In genomic region chr6:131779304-131779703, GRCh38 we compare ENCODE assay signal across 16 cellular contexts.
"Had no signal": no experiment of that assay in that cellular context is flagged by ENCODE, and none has a peak within 500 bp of the region (broad histone marks: within the 10 kb centered on the region; RNA-seq: fewer than 3 reads in every experiment).

No MANE protein-coding gene starts in this region.

- H3K4me3 ChIP-seq: heart left ventricle, stomach, upper lobe of left lung, uterus had no signal

- H3K27me3 ChIP-seq: heart left ventricle, stomach, upper lobe of left lung, uterus had no signal

- H3K4me1 Mint-ChIP-seq: naive B cell, nephron progenitor cell had no signal

- H3K9me3 Mint-ChIP-seq: nephron progenitor cell had no signal

- ATAC-seq: esophagus mucosa, heart left ventricle, left colon had no signal

- DNase-seq: effector memory CD4-positive, alpha-beta T cell; heart left ventricle; hippocampal formation; left colon; mesendoderm; naive B cell; nephron progenitor cell; posterior cingulate gyrus; small intestine; stimulated activated CD4-positive, alpha-beta T cell treated with anti-CD3 and anti-CD28 coated beads, Interleukin-12 subunit alpha, Interleukin-12 subunit beta, amount 100 ng/mL, for 4 hours; stimulated activated naive CD4-positive, alpha-beta T cell; stomach; substantia nigra; uterus had no signal

- H3K4me3 Mint-ChIP-seq: naive B cell, nephron progenitor cell had no signal

- H3K36me3 Mint-ChIP-seq: naive B cell had no signal

- H3K27ac Mint-ChIP-seq: naive B cell, nephron progenitor cell had no signal

- H3K36me3 ChIP-seq: heart left ventricle, stomach, upper lobe of left lung, uterus had no signal
